ENCODE assay signal across 9 cellular contexts in the genomic region with DNA sequence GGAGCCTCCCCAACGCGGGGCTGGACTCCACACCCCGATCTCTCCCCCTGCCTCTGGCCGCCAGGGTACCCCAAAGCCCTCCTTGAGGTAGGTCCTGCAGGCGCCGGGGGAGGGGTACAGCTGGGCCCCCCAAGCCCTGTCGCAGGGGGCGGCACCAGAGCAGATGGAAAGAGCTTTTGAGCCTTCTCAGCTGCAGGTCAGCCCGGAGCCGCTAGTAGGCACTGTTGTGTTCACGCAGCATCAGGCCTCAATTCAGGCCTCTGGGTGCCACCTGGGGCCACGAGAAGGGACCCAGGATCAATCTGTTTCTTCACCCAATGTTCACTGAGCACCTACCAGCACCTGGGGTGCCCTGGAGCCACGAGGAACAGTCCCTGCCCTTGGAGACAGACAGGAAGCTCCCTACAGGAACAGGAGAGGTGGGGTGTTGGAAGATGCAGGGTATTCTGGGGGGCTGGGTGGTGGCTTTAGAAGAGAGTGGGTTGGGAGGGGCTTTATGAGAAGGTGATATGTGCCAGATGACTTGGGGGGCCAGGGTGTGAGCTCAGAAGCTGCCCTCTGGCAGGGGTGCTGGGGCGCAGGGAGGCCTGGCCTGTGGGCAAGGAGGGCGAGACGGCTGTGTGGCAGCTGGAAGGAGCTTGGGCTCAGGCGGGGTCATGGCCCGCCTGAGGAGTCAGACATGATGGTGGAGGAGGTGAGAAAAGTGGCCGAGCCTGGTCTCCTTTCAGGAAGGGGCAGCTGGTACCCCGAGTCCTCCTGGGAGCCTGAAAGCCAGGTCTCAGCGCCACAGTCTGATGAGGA.
A peak's percentile ranks its signal among the peaks of the same experiment; 100 is the strongest.
DNase-seq lines count a peak whose midpoint lies in the region; ATAC-seq, FAIRE-seq and TF ChIP-seq lines count a peak whose summit lies in the region.
"Had no signal": no experiment of that assay in that cellular context is flagged by ENCODE, and none has a peak within 500 bp of the region (broad histone marks: within the 10 kb centered on the region; RNA-seq: fewer than 3 reads in every experiment).

No MANE protein-coding gene starts in this region.

- H3K27me3 Mint-ChIP-seq in MCF 10A (ENCODE audit: insufficient read depth, unreplicated experiment), result no peaks in the 10 kb centered on the region

- peaks cover 10% of the 10 kb centered on the region for H3K4me1 Mint-ChIP-seq in MCF 10A (ENCODE audit: insufficient read depth, unreplicated experiment)

- POLR2A ChIA-PET in MCF 10A (lab: Yijun Ruan, JAX), result interaction anchor here (1.4 kb wide), 1 partner anchor 122 kb away, joined by 3 read pairs; a partner anchor contains a TSS

- DNase-seq in GM12892 (ENCODE audit: insufficient read length), result peak; percentile 72
- peak; percentile 48 for DNase-seq in SK-MEL-5 (ENCODE audit: low read depth, low spot score)
- DNase-seq in MCF 10A (ENCODE audit: unreplicated experiment), result peak; percentile 27
- DNase-seq in pancreas, result peak in 5 of 6 donors; percentile 30 to 80 (median 63)
- DNase-seq in NCI-H2171 (lab: John Stamatoyannopoulos, UW), result no peak
- no peak for DNase-seq in NCI-H2029 (lab: John Stamatoyannopoulos, UW)

- ATAC-seq in pancreas, result peak; percentile 36 to 56 (median 54)
- no peak for ATAC-seq in HG03097 (IDR thresholded peaks at IDR 0.05; ENCODE audit: low FRiP score, unreplicated experiment)
- no peak for ATAC-seq in HG03280 (IDR thresholded peaks at IDR 0.05; ENCODE audit: unreplicated experiment)

- H3K9me3 Mint-ChIP-seq in MCF 10A (ENCODE audit: unreplicated experiment), result no peaks in the 10 kb centered on the region

- peak; percentile 69 for TF ChIP-seq CTCF in MCF 10A (IDR thresholded peaks at IDR 0.05; ENCODE audit: unreplicated experiment)
- peak; percentile 39 to 64 (median 58) for TF ChIP-seq CTCF in pancreas (IDR thresholded peaks at IDR 0.05)

- peaks cover 12 to 22% (median 22%) of the 10 kb centered on the region in 3 donors for H3K4me1 ChIP-seq in pancreas
- H3K4me1 ChIP-seq: SJSA1 had no signal

- H3K27ac ChIP-seq in pancreas, result peak overlapping the region; percentile 57 to 88 (median 61)
- H3K27ac ChIP-seq: SJSA1 had no signal

- CTCF ChIA-PET in MCF 10A (lab: Yijun Ruan, JAX), result interaction anchor here (0.6 to 1.3 kb wide), 6 partner anchors 21 to 245 kb away, joined by 3 to 6 read pairs (median 4); no protein-coding TSS in a partner anchor

- H3K4me3 ChIP-seq in pancreas, result no peak overlapping the region
- H3K4me3 ChIP-seq: SJSA1 had no signal

- in situ Hi-C loops in SK-MEL-5 (cut with HindIII; ENCODE audit: low pct_unique_long_range_greater_than_20kb, low sequenced_read_pairs), result no loop called here

- BruUV-seq in MCF 10A (replicated peaks; lab: Mats Ljungman, UMichigan), result no TSS peak

- WGBS in pancreas, 2 donors, result 58 to 63% methylated on average over 21 of the region's 21 CpGs

- H3K36me3 ChIP-seq in pancreas, result no peaks in the 10 kb centered on the region
- H3K36me3 ChIP-seq: SJSA1 had no signal

- FAIRE-seq in GM12892 (lab: Jason Lieb, UNC) (no peak), pancreas (lab: Jason Lieb, UNC) (no peak)

- H3K9me3 ChIP-seq in pancreas, result no peaks in the 10 kb centered on the region
- H3K9me3 ChIP-seq: SJSA1 had no signal

- intact Hi-C loops in MCF 10A (cut with micrococcal nuclease) (loop anchor here (2.0 kb wide), 1 partner anchor 68 kb away; no protein-coding TSS in a partner anchor), pancreas (cut with DNase I) (no loop called here)

- no peaks in the 10 kb centered on the region for H3K27me3 ChIP-seq in pancreas
- H3K27me3 ChIP-seq: SJSA1 had no signal

- H3K36me3 Mint-ChIP-seq in MCF 10A (ENCODE audit: insufficient read depth, unreplicated experiment), result peaks cover 5% of the 10 kb centered on the region

- TF ChIP-seq POLR2A in GM12892 (IDR thresholded peaks at IDR 0.05; ENCODE audit: low read depth, low read length), result no peak

- no peak overlapping the region for H3K27ac Mint-ChIP-seq in MCF 10A (ENCODE audit: low read depth, unreplicated experiment)

- H3K4me3 Mint-ChIP-seq in MCF 10A (ENCODE audit: unreplicated experiment), result no peak overlapping the region

Comparison
In these comparisons a context has a peak if more than half of its experiments do, and no peak if none do; other contexts are left out.
1. DNase-seq: peak in GM12892 (single experiment), SK-MEL-5 (single experiment), MCF 10A (single experiment) and pancreas (5 of 6); none in NCI-H2171 (single experiment) and NCI-H2029 (single experiment).
2. ATAC-seq: peak in pancreas (4 of 4); none in HG03097 (single experiment) and HG03280 (single experiment).